2 cellular contexts compared by ENCODE assay signal in the genomic region with DNA sequence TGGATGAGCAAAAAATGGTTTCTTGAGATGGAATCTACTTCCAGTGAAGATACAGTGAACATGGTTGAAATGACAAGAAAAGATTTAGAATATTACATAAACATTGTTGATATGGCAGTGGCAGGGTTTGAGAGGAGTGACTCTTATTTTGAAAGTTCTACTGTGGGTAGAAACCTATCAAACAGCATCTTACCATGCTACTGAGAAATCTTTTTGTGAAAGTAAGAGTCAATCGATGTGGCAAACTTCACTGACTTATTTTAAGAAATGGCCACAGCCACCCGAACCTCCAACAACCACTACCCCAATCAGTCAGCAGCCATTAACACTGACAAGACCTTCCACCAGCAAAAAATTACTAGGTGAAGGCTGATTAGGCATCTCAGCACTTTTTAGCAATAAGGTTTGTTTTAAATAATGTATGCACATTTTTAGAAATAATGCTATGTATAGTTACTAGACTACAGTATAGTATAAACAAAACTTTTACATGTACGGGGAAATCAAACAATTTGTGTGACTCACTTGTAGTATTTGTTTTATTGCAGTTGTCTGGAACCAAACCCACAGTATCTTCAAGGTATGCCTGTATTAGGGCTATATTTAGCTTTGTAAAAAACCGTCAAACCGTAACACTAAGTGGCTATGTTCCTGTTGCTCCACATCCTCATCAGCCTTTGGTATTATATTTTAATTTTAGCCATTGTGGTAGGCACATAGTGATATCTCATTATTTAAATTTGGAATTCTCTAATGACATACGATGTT.
TF ChIP-seq lines count a peak whose summit lies in the region.

No MANE protein-coding gene starts in this region.

TF ChIP-seq in IMR-90, 13 proteins besides CTCF, POLR2A, EP300 and RAD21:
- TF ChIP-seq CEBPB (IDR thresholded peaks at IDR 0.05; ENCODE audit: low read depth, low read length) (0 out of 2 replicates have a peak, but pooled peaks have one; percentile 13), USF2 (IDR thresholded peaks at IDR 0.05; ENCODE audit: low read depth, low read length) (no peak), RCOR1 (IDR thresholded peaks at IDR 0.05; ENCODE audit: insufficient replicate concordance, low read length) (no peak), BHLHE40 (IDR thresholded peaks at IDR 0.05; ENCODE audit: low read depth, low read length) (no peak), NFE2L2 (IDR thresholded peaks at IDR 0.05; ENCODE audit: low read depth, low read length) (no peak), SMC3 (IDR thresholded peaks at IDR 0.05; ENCODE audit: low read depth, low read length) (no peak), CHD1 (IDR thresholded peaks at IDR 0.05; ENCODE audit: low read depth, low read length) (no peak), MAFK (IDR thresholded peaks at IDR 0.05; ENCODE audit: low read depth, low read length) (0 out of 2 replicates have a peak, but pooled peaks have one; percentile 11)

TF ChIP-seq in GM12878, 131 proteins besides CTCF, POLR2A, EP300 and RAD21:
- TF ChIP-seq SUPT20H (IDR thresholded peaks at IDR 0.05; ENCODE audit: borderline replicate concordance, control insufficient read depth, low read depth, low read length): no peak
- TF ChIP-seq YY1 (IDR thresholded peaks at IDR 0.05; ENCODE audit: low read depth, low read length): 0 out of 2 replicates have a peak, but pooled peaks have one; percentile 8
